23 cellular contexts compared by ENCODE assay signal in genomic region chr15:69098688-69099087, GRCh38.
"Had no signal": no experiment of that assay in that cellular context is flagged by ENCODE, and none has a peak within 500 bp of the region (broad histone marks: within the 10 kb centered on the region; RNA-seq: fewer than 3 reads in every experiment).

No MANE protein-coding gene starts in this region.

- H3K36me3 ChIP-seq: ascending aorta had no signal

- ATAC-seq: activated naive CD4-positive, alpha-beta T cell treated with anti-CD3 and anti-CD28 coated beads, Interleukin-2, amount 50 U/mL, for 72 hours; activated naive CD8-positive, alpha-beta T cell treated with anti-CD3 and anti-CD28 coated beads, Interleukin-2, amount 50 U/mL, for 24 hours; activated T-cell treated with anti-CD3 and anti-CD28 coated beads, Interleukin-2, amount 50 U/mL, for 4 hours; body of pancreas; T-cell had no signal

- H3K27me3 ChIP-seq: ascending aorta, body of pancreas had no signal

- DNase-seq: activated CD4-positive, alpha-beta memory T cell treated with anti-CD3 and anti-CD28 coated beads for 36 hours; activated CD4-positive, alpha-beta T cell treated with anti-CD3 and anti-CD28 coated beads, Interleukin-2, amount 10 ng/mL, durations not matched to agents 7 days and 5 days; activated CD4-positive, CD25-positive, alpha-beta regulatory T cell; activated CD8-positive, alpha-beta memory T cell treated with anti-CD3 and anti-CD28 coated beads for 24 hours; activated effector memory CD4-positive, alpha-beta T cell treated with anti-CD3 and anti-CD28 coated beads, Interleukin-2, amount 50 U/mL, for 16 hours; activated naive CD4-positive, alpha-beta T cell treated with Interleukin-2 at 50 U/mL for 16 hours; activated naive CD8-positive, alpha-beta T cell treated with anti-CD3 and anti-CD28 coated beads, Interleukin-2, amount 50 U/mL, for 24 hours; activated T-cell treated with anti-CD3 and anti-CD28 coated beads, Interleukin-2, amount 50 U/mL, for 4 hours; amniotic stem cell; body of pancreas; Kasumi-1; KBM-7; NCI-H1048; NCI-H1930; NCI-H345; NCI-H524; NCI-H748 treated with DMSO at 0.1 percent for 48 hours; SIG-M5; T-cell had no signal

- H3K27ac ChIP-seq: ascending aorta, body of pancreas, SK-N-MC, VCaP had no signal

- H3K27me3 Mint-ChIP-seq: activated CD4-positive, alpha-beta memory T cell treated with anti-CD3 and anti-CD28 coated beads for 36 hours; T-cell had no signal

- H3K4me3 ChIP-seq: ascending aorta, body of pancreas, SK-N-MC had no signal

- H3K27ac Mint-ChIP-seq: activated CD4-positive, alpha-beta memory T cell treated with anti-CD3 and anti-CD28 coated beads for 36 hours; activated CD4-positive, alpha-beta T cell treated with anti-CD3 and anti-CD28 coated beads, Interleukin-2, amount 10 ng/mL, durations not matched to agents 7 days and 5 days; activated naive CD4-positive, alpha-beta T cell treated with anti-CD3 and anti-CD28 coated beads, Interleukin-2, amount 50 U/mL, for 72 hours; activated naive CD8-positive, alpha-beta T cell treated with anti-CD3 and anti-CD28 coated beads, Interleukin-2, amount 50 U/mL, for 24 hours; T-cell had no signal

- H3K4me1 ChIP-seq: ascending aorta, body of pancreas had no signal

- H3K4me3 Mint-ChIP-seq: activated CD4-positive, alpha-beta memory T cell treated with anti-CD3 and anti-CD28 coated beads for 36 hours; activated CD4-positive, alpha-beta T cell treated with anti-CD3 and anti-CD28 coated beads, Interleukin-2, amount 10 ng/mL, durations not matched to agents 7 days and 5 days; activated naive CD8-positive, alpha-beta T cell treated with anti-CD3 and anti-CD28 coated beads, Interleukin-2, amount 50 U/mL, for 24 hours; activated T-cell treated with anti-CD3 and anti-CD28 coated beads, Interleukin-2, amount 50 U/mL, for 4 hours; T-cell had no signal

- H3K4me1 Mint-ChIP-seq: activated CD4-positive, alpha-beta T cell treated with anti-CD3 and anti-CD28 coated beads, Interleukin-2, amount 10 ng/mL, durations not matched to agents 7 days and 5 days had no signal

- H3K9me3 ChIP-seq: ascending aorta, body of pancreas had no signal

- H3K36me3 Mint-ChIP-seq: activated CD4-positive, alpha-beta memory T cell treated with anti-CD3 and anti-CD28 coated beads for 36 hours; activated naive CD4-positive, alpha-beta T cell treated with anti-CD3 and anti-CD28 coated beads, Interleukin-2, amount 50 U/mL, for 72 hours; T-cell had no signal
